ENCODE assay signal across 20 cellular contexts in the genomic region with DNA sequence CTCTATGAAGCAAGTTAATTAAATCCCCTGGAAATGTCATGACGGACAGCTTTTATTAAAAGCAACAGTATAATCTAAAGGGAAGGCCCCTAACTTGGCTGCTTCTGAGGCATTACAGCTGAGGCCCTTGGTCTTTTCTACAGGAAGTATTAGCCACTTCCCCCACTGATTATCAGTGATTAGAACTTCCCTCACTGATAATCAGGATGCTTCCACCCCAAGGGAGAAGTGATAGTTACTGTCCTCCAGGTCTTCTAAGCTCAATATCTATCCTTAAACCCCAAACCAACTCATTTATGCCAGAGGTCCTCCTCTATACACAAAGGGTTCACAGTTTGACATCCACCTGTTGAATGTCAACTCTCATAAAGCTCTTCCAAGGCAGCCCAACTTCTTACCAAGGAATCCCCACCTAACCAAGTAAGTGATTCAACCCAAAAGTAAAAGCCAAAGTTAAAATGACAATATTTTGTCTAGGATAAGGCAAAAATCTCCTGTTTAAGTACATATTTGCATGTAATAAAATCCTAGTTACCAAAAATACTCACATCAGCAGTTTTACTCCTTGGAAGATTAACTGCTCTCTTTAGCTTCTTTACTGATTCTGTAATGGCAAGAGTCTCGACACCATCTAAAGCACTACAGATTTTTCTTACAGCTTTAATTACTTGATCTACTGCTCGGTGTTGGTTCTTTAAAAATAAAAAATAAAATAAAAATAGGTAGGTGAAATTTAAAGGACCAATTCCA.
"Had no signal": no experiment of that assay in that cellular context is flagged by ENCODE, and none has a peak within 500 bp of the region (broad histone marks: within the 10 kb centered on the region; RNA-seq: fewer than 3 reads in every experiment).

No MANE protein-coding gene starts in this region.

- H3K27ac ChIP-seq: dorsolateral prefrontal cortex, epithelial cell of prostate, heart right ventricle, neural progenitor cell, prostate gland, right atrium auricular region, upper lobe of left lung had no signal

- H3K27me3 Mint-ChIP-seq: activated naive CD8-positive, alpha-beta T cell treated with anti-CD3 and anti-CD28 coated beads for 36 hours; naive B cell had no signal

- H3K9ac ChIP-seq: neural progenitor cell had no signal

- H3K4me3 ChIP-seq: dorsolateral prefrontal cortex, heart right ventricle, neural progenitor cell, prostate gland, right atrium auricular region, spleen, upper lobe of left lung had no signal

- ATAC-seq: heart right ventricle, left colon had no signal

- H3K9me3 ChIP-seq: heart right ventricle, prostate gland, right atrium auricular region, spleen, upper lobe of left lung had no signal

- H3K27ac Mint-ChIP-seq: activated naive CD8-positive, alpha-beta T cell treated with anti-CD3 and anti-CD28 coated beads for 36 hours; neural progenitor cell had no signal

- H3K4me3 Mint-ChIP-seq: activated naive CD8-positive, alpha-beta T cell treated with anti-CD3 and anti-CD28 coated beads for 36 hours; naive B cell; neural progenitor cell had no signal

- H3K4me1 ChIP-seq: heart right ventricle, prostate gland, right atrium auricular region, upper lobe of left lung had no signal

- H3K27me3 ChIP-seq: dorsolateral prefrontal cortex, heart right ventricle, neural progenitor cell, right atrium auricular region, spleen, upper lobe of left lung had no signal

- H3K4me1 Mint-ChIP-seq: activated naive CD8-positive, alpha-beta T cell treated with anti-CD3 and anti-CD28 coated beads for 36 hours; naive B cell; neural progenitor cell had no signal

- H3K9me3 Mint-ChIP-seq: activated naive CD8-positive, alpha-beta T cell treated with anti-CD3 and anti-CD28 coated beads for 36 hours; naive B cell; neural progenitor cell had no signal

- DNase-seq: activated CD4-positive, alpha-beta T cell treated with anti-CD3 and anti-CD28 coated beads for 4 hours; activated CD4-positive, alpha-beta T cell treated with anti-CD3 and anti-CD28 coated beads, Interleukin-2, amount 50 U/mL, for 48 hours; activated CD4-positive, CD25-positive, alpha-beta regulatory T cell; activated naive CD4-positive, alpha-beta T cell treated with Interleukin-2 at 50 U/mL for 16 hours; activated naive CD8-positive, alpha-beta T cell treated with anti-CD3 and anti-CD28 coated beads for 36 hours; activated T-cell treated with anti-CD3 and anti-CD28 coated beads, Interleukin-2, amount 50 U/mL, for 48 hours; central memory CD4-positive, alpha-beta T cell; dorsolateral prefrontal cortex; heart right ventricle; left colon; naive B cell; spleen; stimulated activated CD4-positive, alpha-beta T cell treated with anti-CD3 and anti-CD28 coated beads, Interleukin-4, amount 100 ng/mL, for 1 hour; stimulated activated naive CD4-positive, alpha-beta T cell; T-helper 1 cell; upper lobe of left lung had no signal
